In genomic region chr9:89448821-89449220, GRCh38 we compare ENCODE assay signal across 18 cellular contexts. TPM values are rescaled to one million over a fixed set of nuclear protein-coding genes. Genes with fewer than 3 reads are reported as not detected.
DNase-seq lines count a peak whose midpoint lies in the region; ATAC-seq, FAIRE-seq and TF ChIP-seq lines count a peak whose summit lies in the region.
"Had no signal": no experiment of that assay in that cellular context is flagged by ENCODE, and none has a peak within 500 bp of the region (broad histone marks: within the 10 kb centered on the region; RNA-seq: fewer than 3 reads in every experiment).

No MANE protein-coding gene starts in this region.

- peak overlapping the region; percentile 28 for H3K4me2 ChIP-seq in OCI-LY7 (ENCODE audit: low read length)
- no peak overlapping the region for H3K4me2 ChIP-seq in osteoblast (ENCODE audit: insufficient read depth, low read length)

- FAIRE-seq in GM12892 (lab: Jason Lieb, UNC) = no peak
- FAIRE-seq: endometrium, GM12878, H54 had no signal

- no peak for TF ChIP-seq CTCF in CD4-positive, alpha-beta T cell (IDR thresholded peaks at IDR 0.05)
- TF ChIP-seq CTCF in OCI-LY7 (conservative IDR thresholded peaks at IDR 0.05; ENCODE audit: low read length) (no peak), chondrocyte (IDR thresholded peaks at IDR 0.05) (no peak), osteoblast (IDR thresholded peaks at IDR 0.05; ENCODE audit: extremely low read depth, low read depth, low read length) (no peak)

- POLR2A ChIA-PET in CD4-positive, alpha-beta T cell (lab: Charles Lee) = interaction anchor here (0.9 to 4.1 kb wide), 13 partner anchors 8 to 100 kb away, joined by 3 to 16 read pairs (median 4); no protein-coding TSS in a partner anchor
- POLR2A ChIA-PET in OCI-LY7 (lab: Charles Lee) = interaction anchor here (0.5 to 1.2 kb wide), 2 partner anchors 9 to 102 kb away, joined by 4 to 5 read pairs; no protein-coding TSS in a partner anchor

- H4K20me1 ChIP-seq in OCI-LY7 (ENCODE audit: insufficient read depth, low read length) = no peaks in the 10 kb centered on the region
- H4K20me1 ChIP-seq in osteoblast (ENCODE audit: insufficient read depth, low read length) = no peaks in the 10 kb centered on the region

- no peaks in the 10 kb centered on the region for H3K9me2 ChIP-seq in OCI-LY7 (ENCODE audit: insufficient read depth, low read length)

- H3K4me1 ChIP-seq in OCI-LY7 (ENCODE audit: insufficient read depth, low read length, poor library complexity, severe bottlenecking) (peaks cover 30% of the 10 kb centered on the region), osteoblast (ENCODE audit: insufficient read depth, low read length) (no peaks in the 10 kb centered on the region)
- H3K4me1 ChIP-seq: uterus had no signal

- H3K36me3 Mint-ChIP-seq in CD4-positive, alpha-beta T cell (ENCODE audit: low read depth) = peaks cover 93% of the 10 kb centered on the region
- H3K36me3 Mint-ChIP-seq in chondrocyte (ENCODE audit: low read depth) = no peaks in the 10 kb centered on the region

- H3K4me1 Mint-ChIP-seq in CD4-positive, alpha-beta T cell (ENCODE audit: low read depth) = peaks cover 90% of the 10 kb centered on the region
- no peaks in the 10 kb centered on the region for H3K4me1 Mint-ChIP-seq in chondrocyte (ENCODE audit: low read depth)

- H3K4me3 ChIP-seq in OCI-LY7 (ENCODE audit: low read depth, low read length, poor library complexity, severe bottlenecking) (no peak overlapping the region), osteoblast (ENCODE audit: insufficient read depth, low read length) (no peak overlapping the region)
- H3K4me3 ChIP-seq: GM12878, lung, Peyer's patch, uterus had no signal

- H3K9me3 Mint-ChIP-seq in CD4-positive, alpha-beta T cell = no peaks in the 10 kb centered on the region
- H3K9me3 Mint-ChIP-seq in chondrocyte (ENCODE audit: low read depth) = no peaks in the 10 kb centered on the region

- H3K79me2 ChIP-seq in OCI-LY7 (ENCODE audit: insufficient read depth, low read depth, low read length) (no peaks in the 10 kb centered on the region), osteoblast (ENCODE audit: insufficient read depth, low read length) (no peaks in the 10 kb centered on the region)

- ATAC-seq in CD4-positive, alpha-beta T cell (ENCODE audit: poor library complexity) = no peak
- no peak for ATAC-seq in GM21737 (IDR thresholded peaks at IDR 0.05; ENCODE audit: unreplicated experiment)

- CTCF ChIA-PET in CD4-positive, alpha-beta T cell (lab: Charles Lee) = interaction anchor here (1.1 to 2.8 kb wide), 4 partner anchors 19 to 100 kb away, joined by 6 to 18 read pairs (median 6); no protein-coding TSS in a partner anchor
- CTCF ChIA-PET in OCI-LY7 (lab: Charles Lee; ENCODE audit: unreplicated experiment) = interaction anchor here (0.5 kb wide), 1 partner anchor 25 kb away, joined by 19 read pairs; no protein-coding TSS in a partner anchor

- H2AFZ ChIP-seq in OCI-LY7 (ENCODE audit: low read length) = no peak overlapping the region
- no peak overlapping the region for H2AFZ ChIP-seq in osteoblast (ENCODE audit: low read length)

- H3K36me3 ChIP-seq in OCI-LY7 (ENCODE audit: insufficient read depth, low read length) = 0 out of 2 replicates have a peak, but pooled peaks cover under 1% of the 10 kb centered on the region
- no peaks in the 10 kb centered on the region for H3K36me3 ChIP-seq in osteoblast (ENCODE audit: insufficient read depth, low read length)
- H3K36me3 ChIP-seq: Peyer's patch, uterus had no signal

- peak overlapping the region; percentile 68 for H3K27ac ChIP-seq in CD4-positive, alpha-beta T cell (ENCODE audit: low read depth, low read length)
- H3K27ac ChIP-seq in OCI-LY7 (ENCODE audit: low read depth, low read length, poor library complexity, severe bottlenecking) (no peak overlapping the region), osteoblast (ENCODE audit: low read depth, low read length) (no peak overlapping the region)
- H3K27ac ChIP-seq: C4-2B, uterus had no signal

- no peak for DNase-seq in CD4-positive, alpha-beta T cell
- DNase-seq in OCI-LY7 (ENCODE audit: low spot score) (no peak), chondrocyte (ENCODE audit: low spot score) (peak; percentile 35), osteoblast (ENCODE audit: insufficient read length, low spot score, missing footprints) (peak; percentile 35), SHP77 treated with DMSO at 0.1 percent for 48 hours (lab: John Stamatoyannopoulos, UW) (no peak), GM12892 (ENCODE audit: insufficient read length) (no peak)
- DNase-seq: activated CD4-positive, alpha-beta T cell treated with anti-CD3 and anti-CD28 coated beads for 1 hour; NCI-H2029; NCI-H524; Peyer's patch; stimulated activated CD4-positive, alpha-beta T cell treated with anti-CD3 and anti-CD28 coated beads, Interleukin-2, amount 100 ng/mL, for 48 hours; uterus had no signal

- no peaks in the 10 kb centered on the region for H3K9me3 ChIP-seq in CD4-positive, alpha-beta T cell (ENCODE audit: control insufficient read depth, low read length)
- H3K9me3 ChIP-seq in OCI-LY7 (ENCODE audit: low read length) (no peaks in the 10 kb centered on the region), osteoblast (ENCODE audit: low read depth, low read length) (no peaks in the 10 kb centered on the region)
- H3K9me3 ChIP-seq: Peyer's patch, uterus had no signal

- H3K27me3 ChIP-seq in CD4-positive, alpha-beta T cell (ENCODE audit: control insufficient read depth, insufficient read depth, low read length) = no peaks in the 10 kb centered on the region
- H3K27me3 ChIP-seq in osteoblast (ENCODE audit: insufficient read depth, low read length) = peaks cover 4% of the 10 kb centered on the region
- H3K27me3 ChIP-seq: Peyer's patch, uterus had no signal

- intact Hi-C loops in CD4-positive, alpha-beta T cell (cut with DNase I, micrococcal nuclease) = no loop called here
- intact Hi-C loops in OCI-LY7 (cut with micrococcal nuclease; ENCODE audit: unreplicated experiment) = no loop called here

- H3K27ac Mint-ChIP-seq in CD4-positive, alpha-beta T cell = peak overlapping the region; percentile 96
- no peak overlapping the region for H3K27ac Mint-ChIP-seq in chondrocyte (ENCODE audit: unreplicated experiment)

- no peak for TF ChIP-seq POLR2A in GM12892 (IDR thresholded peaks at IDR 0.05; ENCODE audit: low read depth, low read length)

- no peaks in the 10 kb centered on the region for H3K27me3 Mint-ChIP-seq in CD4-positive, alpha-beta T cell
- peaks cover 1% of the 10 kb centered on the region for H3K27me3 Mint-ChIP-seq in chondrocyte (ENCODE audit: low read depth)

- H3K4me3 Mint-ChIP-seq in CD4-positive, alpha-beta T cell = peak overlapping the region; percentile 81
- no peak overlapping the region for H3K4me3 Mint-ChIP-seq in chondrocyte (ENCODE audit: unreplicated experiment)

- no TSS peak for BruUV-seq in OCI-LY7 (replicated peaks; lab: Mats Ljungman, UMichigan)

RNA-seq across cellular contexts. Expression of gene SEMA4D, which starts 49.1 kb away (rescaled TPM):
- total RNA-seq in CD4-positive, alpha-beta T cell = 100 to 1,000 TPM; 399 to 430 TPM
- total RNA-seq in OCI-LY7 (2014; rRNA removed; shearing (Covaris generic)) = 28.5 and 33.7 TPM in 2 replicates
- total RNA-seq in OCI-LY7 (2022) (52.8 and 60.5 TPM in 2 replicates), chondrocyte (3.3 to 3.8 TPM (median 3.8 TPM) in 3 replicates), osteoblast (0.72 and 0.88 TPM in 2 replicates)
- 54.7 TPM for polyA plus RNA-seq in GM12892 (2012; ENCODE audit: missing spikeins)

Comparison
In these comparisons a context has a peak if more than half of its experiments do, and no peak if none do; other contexts are left out.
1. DNase-seq: peak in chondrocyte (single experiment) and osteoblast (single experiment); none in CD4-positive, alpha-beta T cell (0 of 10), OCI-LY7 (single experiment), SHP77 treated with DMSO at 0.1 percent for 48 hours (single experiment) and GM12892 (single experiment).
2. RNA of gene SEMA4D, which starts 49.1 kb away (total RNA-seq): 399 to 430 TPM in CD4-positive, alpha-beta T cell; 28.5 to 60.5 TPM in OCI-LY7, 3.3 to 3.8 TPM in chondrocyte and 0.72 to 0.88 TPM in osteoblast; every median in the first group is over 4 times any median in the second.